13 cellular contexts compared by ENCODE assay signal in genomic region chr10:30463944-30464451, GRCh38.
DNase-seq lines count a peak whose midpoint lies in the region; ATAC-seq lines count a peak whose summit lies in the region.
"Had no signal": no experiment of that assay in that cellular context is flagged by ENCODE, and none has a peak within 500 bp of the region (broad histone marks: within the 10 kb centered on the region; RNA-seq: fewer than 3 reads in every experiment).

No MANE protein-coding gene starts in this region.

- peaks cover 46% of the 10 kb centered on the region for H3K36me3 Mint-ChIP-seq in stimulated activated effector memory CD8-positive, alpha-beta T cell treated with anti-CD3 and anti-CD28 coated beads, Interleukin-12 subunit alpha, Interleukin-12 subunit beta, amount 100 ng/mL, for 72 hours

- H3K27ac Mint-ChIP-seq in stimulated activated naive CD8-positive, alpha-beta T cell treated with anti-CD3 and anti-CD28 coated beads, Interleukin-15, amount 100 ng/mL, for 72 hours = no peak overlapping the region
- H3K27ac Mint-ChIP-seq in stimulated activated effector memory CD8-positive, alpha-beta T cell treated with anti-CD3 and anti-CD28 coated beads, Interleukin-12 subunit alpha, Interleukin-12 subunit beta, amount 100 ng/mL, for 72 hours = no peak overlapping the region

- no peaks in the 10 kb centered on the region for H3K9me3 Mint-ChIP-seq in stimulated activated naive CD8-positive, alpha-beta T cell treated with anti-CD3 and anti-CD28 coated beads, Interleukin-15, amount 100 ng/mL, for 72 hours
- H3K9me3 Mint-ChIP-seq in stimulated activated effector memory CD8-positive, alpha-beta T cell treated with anti-CD3 and anti-CD28 coated beads, Interleukin-12 subunit alpha, Interleukin-12 subunit beta, amount 100 ng/mL, for 72 hours = no peaks in the 10 kb centered on the region

- peaks cover 30% of the 10 kb centered on the region for H3K4me1 Mint-ChIP-seq in stimulated activated naive CD8-positive, alpha-beta T cell treated with anti-CD3 and anti-CD28 coated beads, Interleukin-15, amount 100 ng/mL, for 72 hours
- H3K4me1 Mint-ChIP-seq in stimulated activated effector memory CD8-positive, alpha-beta T cell treated with anti-CD3 and anti-CD28 coated beads, Interleukin-12 subunit alpha, Interleukin-12 subunit beta, amount 100 ng/mL, for 72 hours = peaks cover 23% of the 10 kb centered on the region

- DNase-seq in stimulated activated naive CD8-positive, alpha-beta T cell treated with anti-CD3 and anti-CD28 coated beads, Interleukin-15, amount 100 ng/mL, for 72 hours = peak in 1 of 2 donors; percentile 28
- DNase-seq in stimulated activated naive CD8-positive, alpha-beta T cell treated with anti-CD3 and anti-CD28 coated beads, Interleukin-15, Interleukin-2, amounts not matched to agents 100 U/mL and 50 U/mL, for 24 hours = no peak
- DNase-seq in astrocyte of the hippocampus (ENCODE audit: low read depth, low spot score) = peak; percentile 16
- DNase-seq in islet precursor cell = peak; percentile 60
- no peak for DNase-seq in activated gamma-delta T cell treated with Interleukin-2 at 50 U/mL for 16 hours
- no peak for DNase-seq in stimulated activated effector memory CD8-positive, alpha-beta T cell treated with anti-CD3 and anti-CD28 coated beads, Interleukin-12 subunit alpha, Interleukin-12 subunit beta, amount 100 ng/mL, for 72 hours (ENCODE audit: low spot score in 2 of 2)
- DNase-seq in stimulated activated CD4-positive, alpha-beta T cell treated with anti-CD3 and anti-CD28 coated beads, Interleukin-4, amount 100 ng/mL, for 1 hour = no peak
- DNase-seq: activated T-cell treated with anti-CD3 and anti-CD28 coated beads for 4 hours, colonic mucosa, erythroblast, NCI-H1092 had no signal

- peak; percentile 74 for ATAC-seq in stimulated activated naive CD8-positive, alpha-beta T cell treated with anti-CD3 and anti-CD28 coated beads, Interleukin-15, amount 100 ng/mL, for 72 hours
- no peak for ATAC-seq in stimulated activated naive CD8-positive, alpha-beta T cell treated with anti-CD3 and anti-CD28 coated beads, Interleukin-15, Interleukin-2, amounts not matched to agents 100 U/mL and 50 U/mL, for 24 hours
- no peak for ATAC-seq in stimulated activated effector memory CD8-positive, alpha-beta T cell treated with anti-CD3 and anti-CD28 coated beads, Interleukin-12 subunit alpha, Interleukin-12 subunit beta, amount 100 ng/mL, for 72 hours
- ATAC-seq in GM21717 (IDR thresholded peaks at IDR 0.05; ENCODE audit: unreplicated experiment) = no peak
- ATAC-seq: activated CD4-positive, CD25-positive, alpha-beta regulatory T cell treated with anti-CD3 and anti-CD28 coated beads, Interleukin-2, amount 50 U/mL, for 24 hours had no signal

- H3K27me3 Mint-ChIP-seq in stimulated activated naive CD8-positive, alpha-beta T cell treated with anti-CD3 and anti-CD28 coated beads, Interleukin-15, amount 100 ng/mL, for 72 hours = no peaks in the 10 kb centered on the region

- no peak overlapping the region for H3K4me3 Mint-ChIP-seq in stimulated activated naive CD8-positive, alpha-beta T cell treated with anti-CD3 and anti-CD28 coated beads, Interleukin-15, amount 100 ng/mL, for 72 hours
- no peak overlapping the region for H3K4me3 Mint-ChIP-seq in stimulated activated effector memory CD8-positive, alpha-beta T cell treated with anti-CD3 and anti-CD28 coated beads, Interleukin-12 subunit alpha, Interleukin-12 subunit beta, amount 100 ng/mL, for 72 hours

Comparison
In these comparisons a context has a peak if more than half of its experiments do, and no peak if none do; other contexts are left out.
1. DNase-seq: peak in astrocyte of the hippocampus (single experiment) and islet precursor cell (single experiment); none in stimulated activated naive CD8-positive, alpha-beta T cell treated with anti-CD3 and anti-CD28 coated beads, Interleukin-15, Interleukin-2, amounts not matched to agents 100 U/mL and 50 U/mL, for 24 hours (single experiment), activated gamma-delta T cell treated with Interleukin-2 at 50 U/mL for 16 hours (single experiment), stimulated activated effector memory CD8-positive, alpha-beta T cell treated with anti-CD3 and anti-CD28 coated beads, Interleukin-12 subunit alpha, Interleukin-12 subunit beta, amount 100 ng/mL, for 72 hours (0 of 2) and stimulated activated CD4-positive, alpha-beta T cell treated with anti-CD3 and anti-CD28 coated beads, Interleukin-4, amount 100 ng/mL, for 1 hour (single experiment).